In the genomic region with DNA sequence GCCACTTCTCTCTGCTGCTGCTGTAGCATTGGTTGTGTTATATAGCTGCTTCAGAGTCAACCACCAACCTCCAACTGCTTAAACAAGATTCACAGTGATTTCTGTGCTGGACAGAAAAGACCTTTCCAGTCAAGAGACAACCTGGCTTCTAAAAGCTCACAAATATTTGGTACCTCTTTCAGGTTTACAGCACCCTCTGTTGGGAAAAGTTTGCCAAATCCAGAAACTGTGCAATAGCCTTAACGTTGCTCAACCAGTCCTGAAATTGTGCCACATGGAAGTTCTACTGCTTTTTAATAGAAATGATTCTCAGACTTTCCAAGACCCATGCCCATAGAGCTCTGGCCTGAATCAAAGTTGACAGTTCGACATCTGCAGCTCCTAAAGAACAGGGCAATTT, we compare ENCODE assay signal across 9 cellular contexts.
A peak's percentile ranks its signal among the peaks of the same experiment; 100 is the strongest.
DNase-seq lines count a peak whose midpoint lies in the region; ATAC-seq, FAIRE-seq and TF ChIP-seq lines count a peak whose summit lies in the region.
"Had no signal": no experiment of that assay in that cellular context is flagged by ENCODE, and none has a peak within 500 bp of the region (broad histone marks: within the 10 kb centered on the region; RNA-seq: fewer than 3 reads in every experiment).

No MANE protein-coding gene starts in this region.

- no peaks in the 10 kb centered on the region for H3K9me3 ChIP-seq in cardiac muscle cell (ENCODE audit: low read depth)
- no peaks in the 10 kb centered on the region for H3K9me3 ChIP-seq in heart right ventricle

- whole genome bisulfite sequencing in heart right ventricle, 2 donors: 33 to 45% methylated on average over 2 of the region's 2 CpGs

- H3K4me1 ChIP-seq in cardiac muscle cell (ENCODE audit: low read depth) (no peaks in the 10 kb centered on the region), heart right ventricle (no peaks in the 10 kb centered on the region)

- peak; percentile 50 to 68 for DNase-seq in cardiac muscle cell (ENCODE audit: low read depth in 1 of 2, low spot score in 1 of 2)
- DNase-seq in heart right ventricle: no peak
- peak; percentile 17 for DNase-seq in NCI-H2081 treated with DMSO at 0.1 percent for 48 hours (lab: John Stamatoyannopoulos, UW)
- DNase-seq in dermis blood vessel endothelial cell: peak; percentile 53
- peak; percentile 3 for DNase-seq in urothelium cell line (ENCODE audit: low spot score)
- no peak for DNase-seq in posterior vena cava (ENCODE audit: low spot score)
- no peak for DNase-seq in activated T-cell treated with anti-CD3 and anti-CD28 coated beads, Interleukin-2, amount 50 U/mL, for 1 hour
- no peak for DNase-seq in stimulated activated naive CD4-positive, alpha-beta T cell (lab: John Stamatoyannopoulos, UW)
- DNase-seq: activated gamma-delta T cell had no signal

- FAIRE-seq in urothelium cell line (lab: Jason Lieb, UNC): no peak

- H3K27me3 ChIP-seq in cardiac muscle cell (no peaks in the 10 kb centered on the region), heart right ventricle (peaks cover 0 to 13% (median 0%) of the 10 kb centered on the region in 7 donors)

- ATAC-seq in heart right ventricle: no peak

- H3K36me3 ChIP-seq in cardiac muscle cell (no peaks in the 10 kb centered on the region), heart right ventricle (no peaks in the 10 kb centered on the region)

- H3K4me3 ChIP-seq in cardiac muscle cell (no peak overlapping the region), heart right ventricle (no peak overlapping the region)

- TF ChIP-seq CTCF in cardiac muscle cell (IDR thresholded peaks at IDR 0.05; ENCODE audit: low read depth, low read length) (peak; percentile 35), heart right ventricle (IDR thresholded peaks at IDR 0.05) (no peak)

- intact Hi-C loops in heart right ventricle (cut with DNase I) (no loop called here), posterior vena cava (cut with DNase I) (no loop called here)

- H3K27ac ChIP-seq in cardiac muscle cell (no peak overlapping the region), heart right ventricle (no peak overlapping the region)

Comparison
In these comparisons a context has a peak if more than half of its experiments do, and no peak if none do; other contexts are left out.
1. DNase-seq: peak in cardiac muscle cell (2 of 2), NCI-H2081 treated with DMSO at 0.1 percent for 48 hours (single experiment), dermis blood vessel endothelial cell (single experiment) and urothelium cell line (single experiment); none in heart right ventricle (0 of 2), posterior vena cava (single experiment), activated T-cell treated with anti-CD3 and anti-CD28 coated beads, Interleukin-2, amount 50 U/mL, for 1 hour (single experiment) and stimulated activated naive CD4-positive, alpha-beta T cell (0 of 6).